34 cellular contexts compared by ENCODE assay signal in genomic region chr1:236681184-236681583, GRCh38. TPM values are rescaled to one million over a fixed set of nuclear protein-coding genes. Genes with fewer than 3 reads are reported as not detected.
"Had no signal": no experiment of that assay in that cellular context is flagged by ENCODE, and none has a peak within 500 bp of the region (broad histone marks: within the 10 kb centered on the region; RNA-seq: fewer than 3 reads in every experiment).

No MANE protein-coding gene starts in this region.

- DNase-seq: activated CD4-positive, alpha-beta T cell treated with anti-CD3 and anti-CD28 coated beads for 4 hours; activated CD4-positive, alpha-beta T cell treated with anti-CD3 and anti-CD28 coated beads, Interleukin-2, amount 50 U/mL, for 4 hours; activated CD8-positive, alpha-beta memory T cell treated with anti-CD3 and anti-CD28 coated beads, Interleukin-2, amount 50 U/mL, for 4 hours; activated effector memory CD4-positive, alpha-beta T cell treated with anti-CD3 and anti-CD28 coated beads, Interleukin-2, amount 50 U/mL, for 16 hours; activated naive CD4-positive, alpha-beta T cell treated with anti-CD3 and anti-CD28 coated beads for 36 hours; activated naive CD8-positive, alpha-beta T cell treated with anti-CD3 and anti-CD28 coated beads, Interleukin-2, amount 10 ng/mL, durations not matched to agents 7 days and 5 days; activated T-cell treated with anti-CD3 and anti-CD28 coated beads, Interleukin-2, amount 50 U/mL, for 1 hour; amniotic stem cell; central memory CD4-positive, alpha-beta T cell; endodermal cell; hippocampal formation; left colon; lower lobe of right lung; mesenchymal stem cell; posterior cingulate gyrus; right lobe of liver; stimulated activated CD4-positive, alpha-beta T cell treated with anti-CD3 and anti-CD28 coated beads, Interleukin-12 subunit alpha, Interleukin-12 subunit beta, amount 100 ng/mL, for 4 hours; stimulated activated CD4-positive, alpha-beta T cell treated with anti-CD3 and anti-CD28 coated beads, Interleukin-4, amount 100 ng/mL, for 24 hours; stimulated activated naive CD8-positive, alpha-beta T cell treated with anti-CD3 and anti-CD28 coated beads, Interleukin-15, amount 100 ng/mL, for 72 hours; substantia nigra; SW 1271; T-helper 9 cell; thyroid gland; upper lobe of left lung had no signal

- H3K4me3 Mint-ChIP-seq: activated naive CD4-positive, alpha-beta T cell treated with anti-CD3 and anti-CD28 coated beads for 36 hours; activated naive CD8-positive, alpha-beta T cell treated with anti-CD3 and anti-CD28 coated beads, Interleukin-2, amount 10 ng/mL, durations not matched to agents 7 days and 5 days; activated T-helper 1 cell treated with anti-CD3 and anti-CD28 coated beads, Interleukin-12 subunit alpha, Interleukin-12 subunit beta, Interleukin-2, Interleukin-4 antibody, amounts not matched to agents 30 ng/mL and 10 ng/mL and 1 ng/mL, durations not matched to agents 14 hours and 24 hours and 36 hours; dendritic cell treated with granulocyte-macrophage colony-stimulating factor and Interleukin-4, amounts not matched to agents 40 ng/mL and 50 ng/mL, for 4 days; endodermal cell; natural killer cell treated with Interleukin-12 subunit alpha and Interleukin-12 subunit beta and Interleukin-15 and Interleukin-18, amount 100 ng/mL, for 72 hours; stimulated activated effector memory CD8-positive, alpha-beta T cell treated with anti-CD3 and anti-CD28 coated beads, Interleukin-12 subunit alpha, Interleukin-12 subunit beta, amount 100 ng/mL, for 72 hours; stimulated activated naive CD8-positive, alpha-beta T cell treated with anti-CD3 and anti-CD28 coated beads, Interleukin-15, amount 100 ng/mL, for 72 hours; T-helper 1 cell treated with Interleukin-12 subunit alpha and Interleukin-12 subunit beta and Interleukin-4 antibody, amounts not matched to agents 30 μg/mL and 1 μg/mL, for 36 hours had no signal

- ATAC-seq: esophagus mucosa; gastroesophageal sphincter; left colon; lower lobe of right lung; natural killer cell treated with Interleukin-12 subunit alpha and Interleukin-12 subunit beta and Interleukin-15 and Interleukin-18, amount 100 ng/mL, for 72 hours; right lobe of liver; stimulated activated effector memory CD8-positive, alpha-beta T cell treated with anti-CD3 and anti-CD28 coated beads, Interleukin-12 subunit alpha, Interleukin-12 subunit beta, amount 100 ng/mL, for 72 hours; stimulated activated naive CD8-positive, alpha-beta T cell treated with anti-CD3 and anti-CD28 coated beads, Interleukin-15, amount 100 ng/mL, for 72 hours had no signal

- FAIRE-seq: astrocyte, keratinocyte had no signal

- H3K27ac Mint-ChIP-seq: activated naive CD4-positive, alpha-beta T cell treated with anti-CD3 and anti-CD28 coated beads for 36 hours; activated naive CD8-positive, alpha-beta T cell treated with anti-CD3 and anti-CD28 coated beads, Interleukin-2, amount 10 ng/mL, durations not matched to agents 7 days and 5 days; activated T-helper 1 cell treated with anti-CD3 and anti-CD28 coated beads, Interleukin-12 subunit alpha, Interleukin-12 subunit beta, Interleukin-2, Interleukin-4 antibody, amounts not matched to agents 30 ng/mL and 10 ng/mL and 1 ng/mL, durations not matched to agents 14 hours and 24 hours and 36 hours; dendritic cell treated with granulocyte-macrophage colony-stimulating factor and Interleukin-4, amounts not matched to agents 40 ng/mL and 50 ng/mL, for 4 days; endodermal cell; natural killer cell treated with Interleukin-12 subunit alpha and Interleukin-12 subunit beta and Interleukin-15 and Interleukin-18, amount 100 ng/mL, for 72 hours; stimulated activated effector memory CD8-positive, alpha-beta T cell treated with anti-CD3 and anti-CD28 coated beads, Interleukin-12 subunit alpha, Interleukin-12 subunit beta, amount 100 ng/mL, for 72 hours; stimulated activated naive CD8-positive, alpha-beta T cell treated with anti-CD3 and anti-CD28 coated beads, Interleukin-15, amount 100 ng/mL, for 72 hours; T-helper 1 cell treated with Interleukin-12 subunit alpha and Interleukin-12 subunit beta and Interleukin-4 antibody, amounts not matched to agents 30 μg/mL and 1 μg/mL, for 36 hours had no signal

- H3K4me1 Mint-ChIP-seq: endodermal cell had no signal

- H3K9me3 Mint-ChIP-seq: activated naive CD4-positive, alpha-beta T cell treated with anti-CD3 and anti-CD28 coated beads for 36 hours; activated naive CD8-positive, alpha-beta T cell treated with anti-CD3 and anti-CD28 coated beads, Interleukin-2, amount 10 ng/mL, durations not matched to agents 7 days and 5 days; activated T-helper 1 cell treated with anti-CD3 and anti-CD28 coated beads, Interleukin-12 subunit alpha, Interleukin-12 subunit beta, Interleukin-2, Interleukin-4 antibody, amounts not matched to agents 30 ng/mL and 10 ng/mL and 1 ng/mL, durations not matched to agents 14 hours and 24 hours and 36 hours; dendritic cell treated with granulocyte-macrophage colony-stimulating factor and Interleukin-4, amounts not matched to agents 40 ng/mL and 50 ng/mL, for 4 days; T-helper 1 cell treated with Interleukin-12 subunit alpha and Interleukin-12 subunit beta and Interleukin-4 antibody, amounts not matched to agents 30 μg/mL and 1 μg/mL, for 36 hours had no signal

- H3K36me3 Mint-ChIP-seq: activated naive CD8-positive, alpha-beta T cell treated with anti-CD3 and anti-CD28 coated beads, Interleukin-2, amount 10 ng/mL, durations not matched to agents 7 days and 5 days; stimulated activated effector memory CD8-positive, alpha-beta T cell treated with anti-CD3 and anti-CD28 coated beads, Interleukin-12 subunit alpha, Interleukin-12 subunit beta, amount 100 ng/mL, for 72 hours had no signal

RNA-seq across cellular contexts. Expression of gene ACTN2, which starts 5.1 kb away (rescaled TPM):
- total RNA-seq: activated CD8-positive, alpha-beta memory T cell treated with anti-CD3 and anti-CD28 coated beads for 36 hours; activated naive CD8-positive, alpha-beta T cell treated with anti-CD3 and anti-CD28 coated beads, Interleukin-2, amount 10 ng/mL, durations not matched to agents 7 days and 5 days; left colon had no signal
